Comparison of ENCODE assay signal across 17 cellular contexts in genomic region chr10:72234560-72235095, GRCh38. TPM values are rescaled to one million over a fixed set of nuclear protein-coding genes. Genes with fewer than 3 reads are reported as not detected.
DNase-seq lines count a peak whose midpoint lies in the region; ATAC-seq and TF ChIP-seq lines count a peak whose summit lies in the region.
"Had no signal": no experiment of that assay in that cellular context is flagged by ENCODE, and none has a peak within 500 bp of the region (broad histone marks: within the 10 kb centered on the region; RNA-seq: fewer than 3 reads in every experiment).

No MANE protein-coding gene starts in this region.

- H3K27ac ChIP-seq in WERI-Rb-1 (no peak overlapping the region), gastrocnemius medialis (peak overlapping the region; percentile 94 to 99 (median 98))
- H3K27ac ChIP-seq: A549; BLaER1 treated with 17β-estradiol and CSF1 and Interleukin-3, amounts not matched to agents 10 nM and 100 nM; KMS-11 had no signal

- no peak for TF ChIP-seq POLR2A in gastrocnemius medialis (IDR thresholded peaks at IDR 0.05)

- ATAC-seq in gastrocnemius medialis: no peak
- no peak for ATAC-seq in HG03521 (IDR thresholded peaks at IDR 0.05; ENCODE audit: unreplicated experiment)
- ATAC-seq: A549, Panc1, Right ventricle myocardium inferior had no signal

- H3K36me3 ChIP-seq in WERI-Rb-1: peaks cover 42% of the 10 kb centered on the region
- peaks cover 0 to 32% of the 10 kb centered on the region in 2 donors for H3K36me3 ChIP-seq in gastrocnemius medialis

- H3K9me3 ChIP-seq in WERI-Rb-1 (ENCODE audit: severe bottlenecking) (no peaks in the 10 kb centered on the region), gastrocnemius medialis (no peaks in the 10 kb centered on the region)
- H3K9me3 ChIP-seq: A549; BLaER1 treated with 17β-estradiol and CSF1 and Interleukin-3, amounts not matched to agents 10 nM and 100 nM had no signal

- in situ Hi-C loops in gastrocnemius medialis (cut with MboI; ENCODE audit: low sequenced_read_pairs in 4 of 4): loop anchor here in 2 of 4 donors (10.0 to 25.0 kb wide), 2 partner anchors 80 to 372 kb away; partner anchors contain the start of gene PSAP (in 1 of the 2)
- in situ Hi-C loops in GM13976 (cut with MboI; ENCODE audit: low sequenced_read_pairs, unreplicated experiment): no loop called here

- DNase-seq in NCI-H82 (lab: John Stamatoyannopoulos, UW): peak; percentile 39
- no peak for DNase-seq in NCI-H82 treated with DMSO at 0.1 percent for 48 hours (lab: John Stamatoyannopoulos, UW; ENCODE audit: unreplicated experiment)
- peak; percentile 11 for DNase-seq in NCI-H2081 treated with DMSO at 0.1 percent for 48 hours (lab: John Stamatoyannopoulos, UW)
- peak; percentile 38 for DNase-seq in WERI-Rb-1
- peak in 1 of 2 donors; percentile 12 for DNase-seq in gastrocnemius medialis
- DNase-seq in stimulated activated CD4-positive, alpha-beta T cell treated with anti-CD3 and anti-CD28 coated beads, Interleukin-4, amount 100 ng/mL, for 24 hours: no peak
- no peak for DNase-seq in GM13976 (ENCODE audit: low spot score)
- DNase-seq: GF-D8, NCI-H1930, NCI-H226, NCI-H524 treated with DMSO at 0.1 percent for 48 hours had no signal

- TF ChIP-seq CTCF in WERI-Rb-1 (IDR thresholded peaks at IDR 0.05; ENCODE audit: low read depth, low read length) (no peak), gastrocnemius medialis (IDR thresholded peaks at IDR 0.05 in 4 of 5, conservative IDR thresholded peaks at IDR 0.05 in 1 of 5) (no peak), GM13976 (IDR thresholded peaks at IDR 0.05; ENCODE audit: borderline replicate concordance, control extremely low read depth, extremely low read depth, insufficient read depth, missing control alignments) (no peak)

- intact Hi-C loops in gastrocnemius medialis (cut with DNase I; ENCODE audit: low total_unique reads): no loop called here

- H3K27me3 ChIP-seq in WERI-Rb-1 (ENCODE audit: insufficient read depth, low read depth, severe bottlenecking) (no peaks in the 10 kb centered on the region), gastrocnemius medialis (no peaks in the 10 kb centered on the region)
- H3K27me3 ChIP-seq: BLaER1 treated with 17β-estradiol and CSF1 and Interleukin-3, amounts not matched to agents 10 nM and 100 nM had no signal

- H3K4me3 ChIP-seq in WERI-Rb-1 (ENCODE audit: low read depth, low read length) (no peak overlapping the region), gastrocnemius medialis (no peak overlapping the region)
- H3K4me3 ChIP-seq: A549; BLaER1 treated with 17β-estradiol and CSF1 and Interleukin-3, amounts not matched to agents 10 nM and 100 nM had no signal

- peaks cover 67 to 68% of the 10 kb centered on the region in 2 donors for H3K4me1 ChIP-seq in gastrocnemius medialis

RNA-seq across cellular contexts. Expression of gene ASCC1, which starts 18.6 kb away (rescaled TPM):
- 10 to 100 TPM; 26.1 to 31.1 (median 29.6) TPM for total RNA-seq in gastrocnemius medialis

RNA-seq across cellular contexts. Expression of gene ANAPC16, which starts 18.8 kb away (rescaled TPM):
- total RNA-seq in gastrocnemius medialis: 100 to 1,000 TPM in 2 of 4 donors, 10 to 100 TPM in 2; 70.9 to 168 (median 105) TPM

RNA-seq across cellular contexts. Expression of gene DDIT4, which starts 39.1 kb away (rescaled TPM):
- 100 to 1,000 TPM; 296 to 667 (median 319) TPM for total RNA-seq in gastrocnemius medialis

Comparison
In these comparisons a context has a peak if more than half of its experiments do, and no peak if none do; other contexts are left out.
1. DNase-seq: peak in NCI-H82 (single experiment), NCI-H2081 treated with DMSO at 0.1 percent for 48 hours (single experiment) and WERI-Rb-1 (single experiment); none in NCI-H82 treated with DMSO at 0.1 percent for 48 hours (single experiment), stimulated activated CD4-positive, alpha-beta T cell treated with anti-CD3 and anti-CD28 coated beads, Interleukin-4, amount 100 ng/mL, for 24 hours (single experiment) and GM13976 (single experiment).